ENCODE assay signal across 8 cellular contexts in the genomic region with DNA sequence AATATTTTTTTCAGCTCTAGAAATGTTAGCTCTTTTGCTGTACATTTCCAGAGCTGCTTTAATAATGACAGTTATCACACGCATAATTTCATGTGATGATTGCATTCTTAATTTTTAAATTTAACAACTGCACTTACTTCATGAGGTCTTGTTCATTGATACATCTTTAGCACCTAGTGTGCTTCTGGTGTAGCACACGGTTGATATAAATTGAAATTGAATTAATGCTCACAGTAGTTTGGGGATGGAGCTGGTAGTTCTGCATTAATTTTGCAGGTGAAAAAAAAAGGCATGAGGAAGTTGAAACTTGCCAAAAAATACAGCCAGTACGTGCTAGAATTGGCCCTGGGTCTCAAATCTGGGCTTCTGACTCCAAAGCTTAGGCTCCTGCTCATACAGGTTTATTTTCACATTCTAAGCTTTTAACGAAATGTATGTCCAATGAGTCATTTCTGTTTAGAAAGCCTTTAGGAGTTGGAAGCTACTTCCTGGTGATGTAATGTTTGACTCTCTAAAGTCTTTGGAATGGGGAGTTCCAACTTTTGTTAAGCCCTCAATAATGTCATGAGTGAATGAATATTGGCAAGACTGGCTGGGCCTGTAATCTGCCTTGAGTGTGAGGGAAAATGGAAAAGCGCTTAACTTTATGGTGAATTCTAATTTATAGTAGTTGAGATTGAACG. TPM values are rescaled to one million over a fixed set of nuclear protein-coding genes. Genes with fewer than 3 reads are reported as not detected.
DNase-seq lines count a peak whose midpoint lies in the region; ATAC-seq, FAIRE-seq and TF ChIP-seq lines count a peak whose summit lies in the region.

No MANE protein-coding gene starts in this region.

- peaks cover 65% of the 10 kb centered on the region for H3K4me1 Mint-ChIP-seq in CD8-positive, alpha-beta T cell (ENCODE audit: low read depth)
- H3K4me1 Mint-ChIP-seq in dendritic cell treated with granulocyte-macrophage colony-stimulating factor and Interleukin-4, amounts not matched to agents 40 ng/mL and 50 ng/mL, for 4 days (ENCODE audit: low read depth): peaks cover 68% of the 10 kb centered on the region

- H3K9me3 ChIP-seq in CD8-positive, alpha-beta T cell (ENCODE audit: low read length): no peaks in the 10 kb centered on the region
- no peaks in the 10 kb centered on the region for H3K9me3 ChIP-seq in muscle layer of colon (ENCODE audit: low read length)

- H3K27ac Mint-ChIP-seq in CD8-positive, alpha-beta T cell: peak overlapping the region; percentile 57
- peak overlapping the region; percentile 84 for H3K27ac Mint-ChIP-seq in dendritic cell treated with granulocyte-macrophage colony-stimulating factor and Interleukin-4, amounts not matched to agents 40 ng/mL and 50 ng/mL, for 4 days

- no peak for ATAC-seq in CD8-positive, alpha-beta T cell

- no peak overlapping the region for H3K4me3 Mint-ChIP-seq in CD8-positive, alpha-beta T cell
- peak overlapping the region; percentile 2 for H3K4me3 Mint-ChIP-seq in dendritic cell treated with granulocyte-macrophage colony-stimulating factor and Interleukin-4, amounts not matched to agents 40 ng/mL and 50 ng/mL, for 4 days

- no peak overlapping the region for H3K4me3 ChIP-seq in CD8-positive, alpha-beta T cell (ENCODE audit: low read depth, low read length)
- no peak overlapping the region for H3K4me3 ChIP-seq in muscle layer of colon (ENCODE audit: low read depth in 1 of 2, low read length in 2 of 2)

- DNase-seq in CD8-positive, alpha-beta T cell: no peak
- DNase-seq in NCI-H2196 (lab: John Stamatoyannopoulos, UW; ENCODE audit: unreplicated experiment) (peak; percentile 65), NCI-H2171 treated with DMSO at 0.1 percent for 48 hours (lab: John Stamatoyannopoulos, UW) (no peak), ureter (ENCODE audit: low spot score) (no peak), GM12891 (ENCODE audit: insufficient read length, low spot score) (no peak), COR-L47 (lab: John Stamatoyannopoulos, UW) (no peak)

- no peaks in the 10 kb centered on the region for H3K27me3 Mint-ChIP-seq in CD8-positive, alpha-beta T cell (ENCODE audit: low read depth)
- no peaks in the 10 kb centered on the region for H3K27me3 Mint-ChIP-seq in dendritic cell treated with granulocyte-macrophage colony-stimulating factor and Interleukin-4, amounts not matched to agents 40 ng/mL and 50 ng/mL, for 4 days

- H3K9ac ChIP-seq in muscle layer of colon (ENCODE audit: low read length): no peak overlapping the region

- POLR2A ChIA-PET in CD8-positive, alpha-beta T cell (lab: Charles Lee): no interaction called here

- H3K9me3 Mint-ChIP-seq in CD8-positive, alpha-beta T cell: no peaks in the 10 kb centered on the region
- no peaks in the 10 kb centered on the region for H3K9me3 Mint-ChIP-seq in dendritic cell treated with granulocyte-macrophage colony-stimulating factor and Interleukin-4, amounts not matched to agents 40 ng/mL and 50 ng/mL, for 4 days

- TF ChIP-seq CTCF in CD8-positive, alpha-beta T cell (IDR thresholded peaks at IDR 0.05): no peak

- peaks cover 21% of the 10 kb centered on the region for H3K4me1 ChIP-seq in CD8-positive, alpha-beta T cell (ENCODE audit: insufficient read depth, low read length)
- peaks cover 57% of the 10 kb centered on the region for H3K4me1 ChIP-seq in muscle layer of colon (ENCODE audit: insufficient read depth, low read length)

- no peak overlapping the region for H3K27ac ChIP-seq in CD8-positive, alpha-beta T cell (ENCODE audit: low read depth, low read length)
- H3K27ac ChIP-seq in muscle layer of colon (ENCODE audit: low read depth, low read length): peak overlapping the region; percentile 44

- H3K36me3 Mint-ChIP-seq in CD8-positive, alpha-beta T cell: peaks cover 28% of the 10 kb centered on the region
- peaks cover 67% of the 10 kb centered on the region for H3K36me3 Mint-ChIP-seq in dendritic cell treated with granulocyte-macrophage colony-stimulating factor and Interleukin-4, amounts not matched to agents 40 ng/mL and 50 ng/mL, for 4 days (ENCODE audit: low read depth)

- no peaks in the 10 kb centered on the region for H3K27me3 ChIP-seq in CD8-positive, alpha-beta T cell (ENCODE audit: insufficient read depth, low read length)
- no peaks in the 10 kb centered on the region for H3K27me3 ChIP-seq in muscle layer of colon (ENCODE audit: control insufficient read depth in 1 of 2, insufficient read depth in 2 of 2, low read length in 2 of 2)

- peaks cover 11% of the 10 kb centered on the region for H3K36me3 ChIP-seq in CD8-positive, alpha-beta T cell (ENCODE audit: insufficient read depth, low read length)
- peaks cover 22% of the 10 kb centered on the region for H3K36me3 ChIP-seq in muscle layer of colon (ENCODE audit: insufficient read depth, low read length)

- CTCF ChIA-PET in CD8-positive, alpha-beta T cell (lab: Charles Lee): no interaction called here

- TF ChIP-seq POLR2A in GM12891 (IDR thresholded peaks at IDR 0.05; ENCODE audit: low read depth, low read length): no peak

- no peak for FAIRE-seq in GM12891 (lab: Jason Lieb, UNC)

- intact Hi-C loops in CD8-positive, alpha-beta T cell (cut with DNase I, micrococcal nuclease): no loop called here
- intact Hi-C loops in dendritic cell treated with granulocyte-macrophage colony-stimulating factor and Interleukin-4, amounts not matched to agents 40 ng/mL and 50 ng/mL, for 4 days (cut with micrococcal nuclease): no loop called here

TF ChIP-seq in GM12891, 5 proteins besides CTCF, POLR2A, EP300 and RAD21:
- TF ChIP-seq POU2F2 (IDR thresholded peaks at IDR 0.05; ENCODE audit: low read depth, low read length) (no peak), PAX5 (IDR thresholded peaks at IDR 0.05; ENCODE audit: insufficient read depth, low read length, severe bottlenecking) (no peak), TAF1 (IDR thresholded peaks at IDR 0.05; ENCODE audit: low read depth, low read length) (no peak), POLR2AphosphoS5 (IDR thresholded peaks at IDR 0.05; ENCODE audit: low read depth, low read length) (no peak), SPI1 (IDR thresholded peaks at IDR 0.05; ENCODE audit: low read depth, low read length) (no peak)

RNA-seq across cellular contexts. Expression of gene RAC1, which starts 10.9 kb away (rescaled TPM):
- 10 to 100 TPM; 70.3 to 74.8 TPM for total RNA-seq in CD8-positive, alpha-beta T cell
- 276 TPM for total RNA-seq in ureter
- polyA plus RNA-seq in GM12891 (2012; ENCODE audit: low read depth, missing spikeins): 103 TPM

RNA-seq across cellular contexts. Expression of gene FAM220A, which starts 36.5 kb away (rescaled TPM):
- total RNA-seq in CD8-positive, alpha-beta T cell: 1 to 10 TPM; 7.1 to 7.7 TPM
- 13.8 TPM for total RNA-seq in ureter
- 8.0 TPM for polyA plus RNA-seq in GM12891 (2012; ENCODE audit: low read depth, missing spikeins)
